8 cellular contexts compared by ENCODE assay signal in genomic region chrX:1453390-1453783, GRCh38. TPM values are rescaled to one million over a fixed set of nuclear protein-coding genes. Genes with fewer than 3 reads are reported as not detected.
DNase-seq lines count a peak whose midpoint lies in the region; ATAC-seq and TF ChIP-seq lines count a peak whose summit lies in the region.

No MANE protein-coding gene starts in this region.

- H3K27ac Mint-ChIP-seq in activated CD4-positive, alpha-beta T cell treated with anti-CD3 and anti-CD28 coated beads, Interleukin-2, amount 10 ng/mL, durations not matched to agents 24 days and 14 days: peak overlapping the region; percentile 97
- H3K27ac Mint-ChIP-seq in activated T-helper 17 cell treated with anti-CD3 and anti-CD28 coated beads, Interleukin-2, amount 50 U/mL, for 72 hours: peak overlapping the region; percentile 80
- peak overlapping the region; percentile 80 for H3K27ac Mint-ChIP-seq in stimulated activated memory B cell treated with anti-CD40 and anti-IgM and Interleukin-4, amounts not matched to agents 10 μg/mL and 1 μg/mL and 100 μg/mL, for 72 hours

- H3K9me3 ChIP-seq in hepatocyte (ENCODE audit: low read depth): no peaks in the 10 kb centered on the region

- H3K4me3 Mint-ChIP-seq in activated CD4-positive, alpha-beta T cell treated with anti-CD3 and anti-CD28 coated beads, Interleukin-2, amount 10 ng/mL, durations not matched to agents 24 days and 14 days: peak overlapping the region; percentile 84
- H3K4me3 Mint-ChIP-seq in activated T-helper 17 cell treated with anti-CD3 and anti-CD28 coated beads, Interleukin-2, amount 50 U/mL, for 72 hours: peak overlapping the region; percentile 70
- H3K4me3 Mint-ChIP-seq in stimulated activated memory B cell treated with anti-CD40 and anti-IgM and Interleukin-4, amounts not matched to agents 10 μg/mL and 1 μg/mL and 100 μg/mL, for 72 hours: peak overlapping the region; percentile 83

- intact Hi-C loops in activated CD4-positive, alpha-beta T cell treated with anti-CD3 and anti-CD28 coated beads, Interleukin-2, amount 10 ng/mL, durations not matched to agents 24 days and 14 days (cut with micrococcal nuclease): loop anchor here (1.0 to 5.0 kb wide), 7 partner anchors 61 to 1244 kb away; partner anchors contain the start of genes AKAP17A, GTPBP6 and SLC25A6

- peak overlapping the region; percentile 94 for H2AFZ ChIP-seq in hepatocyte

- peak overlapping the region; percentile 90 for H3K27ac ChIP-seq in hepatocyte

- no peaks in the 10 kb centered on the region for H3K9me2 ChIP-seq in hepatocyte (replicated peaks; ENCODE audit: insufficient read depth)

- peak overlapping the region; percentile 76 for H3K4me2 ChIP-seq in hepatocyte

- peaks cover 18% of the 10 kb centered on the region for H3K9me3 Mint-ChIP-seq in activated CD4-positive, alpha-beta T cell treated with anti-CD3 and anti-CD28 coated beads, Interleukin-2, amount 10 ng/mL, durations not matched to agents 24 days and 14 days
- H3K9me3 Mint-ChIP-seq in activated T-helper 17 cell treated with anti-CD3 and anti-CD28 coated beads, Interleukin-2, amount 50 U/mL, for 72 hours: peaks cover 10% of the 10 kb centered on the region
- peaks cover 13% of the 10 kb centered on the region for H3K9me3 Mint-ChIP-seq in stimulated activated memory B cell treated with anti-CD40 and anti-IgM and Interleukin-4, amounts not matched to agents 10 μg/mL and 1 μg/mL and 100 μg/mL, for 72 hours

- DNase-seq in activated CD4-positive, alpha-beta T cell treated with anti-CD3 and anti-CD28 coated beads, Interleukin-2, amount 10 ng/mL, durations not matched to agents 24 days and 14 days: no peak
- DNase-seq in activated CD4-positive, alpha-beta T cell treated with anti-CD3 and anti-CD28 coated beads for 48 hours: no peak
- DNase-seq in hepatocyte (ENCODE audit: low spot score): no peak
- DNase-seq in NCI-H748 (lab: John Stamatoyannopoulos, UW; ENCODE audit: unreplicated experiment): no peak
- no peak for DNase-seq in RPMI8226

- H3K4me1 ChIP-seq in hepatocyte (ENCODE audit: insufficient read depth): no peaks in the 10 kb centered on the region

- peak; percentile 7 for ATAC-seq in HG03196 (IDR thresholded peaks at IDR 0.05; ENCODE audit: unreplicated experiment)
- peak; percentile 20 for ATAC-seq in activated T-helper 17 cell treated with anti-CD3 and anti-CD28 coated beads, Interleukin-2, amount 50 U/mL, for 72 hours (replicated peaks)
- peak; percentile 46 for ATAC-seq in stimulated activated memory B cell treated with anti-CD40 and anti-IgM and Interleukin-4, amounts not matched to agents 10 μg/mL and 1 μg/mL and 100 μg/mL, for 72 hours

- H3K36me3 Mint-ChIP-seq in activated CD4-positive, alpha-beta T cell treated with anti-CD3 and anti-CD28 coated beads, Interleukin-2, amount 10 ng/mL, durations not matched to agents 24 days and 14 days (ENCODE audit: low read depth): peaks cover 20% of the 10 kb centered on the region
- H3K36me3 Mint-ChIP-seq in activated T-helper 17 cell treated with anti-CD3 and anti-CD28 coated beads, Interleukin-2, amount 50 U/mL, for 72 hours (ENCODE audit: low read depth): peaks cover 26% of the 10 kb centered on the region
- H3K36me3 Mint-ChIP-seq in stimulated activated memory B cell treated with anti-CD40 and anti-IgM and Interleukin-4, amounts not matched to agents 10 μg/mL and 1 μg/mL and 100 μg/mL, for 72 hours: peaks cover 17% of the 10 kb centered on the region

- no peaks in the 10 kb centered on the region for H3K36me3 ChIP-seq in hepatocyte (replicated peaks; ENCODE audit: insufficient read depth, low read depth)

- 0% methylated on average over 10 of the region's 34 CpGs for WGBS in hepatocyte (ENCODE audit: low lambda C conversion rate, missing lambda C conversion rate)

- no peaks in the 10 kb centered on the region for H3K27me3 Mint-ChIP-seq in activated CD4-positive, alpha-beta T cell treated with anti-CD3 and anti-CD28 coated beads, Interleukin-2, amount 10 ng/mL, durations not matched to agents 24 days and 14 days
- H3K27me3 Mint-ChIP-seq in activated T-helper 17 cell treated with anti-CD3 and anti-CD28 coated beads, Interleukin-2, amount 50 U/mL, for 72 hours: no peaks in the 10 kb centered on the region
- no peaks in the 10 kb centered on the region for H3K27me3 Mint-ChIP-seq in stimulated activated memory B cell treated with anti-CD40 and anti-IgM and Interleukin-4, amounts not matched to agents 10 μg/mL and 1 μg/mL and 100 μg/mL, for 72 hours

- peak overlapping the region; percentile 78 for H3K4me3 ChIP-seq in hepatocyte

- no peaks in the 10 kb centered on the region for H4K20me1 ChIP-seq in hepatocyte (ENCODE audit: insufficient read depth, poor library complexity, severe bottlenecking)

- no peaks in the 10 kb centered on the region for H3K27me3 ChIP-seq in hepatocyte

- H3K79me2 ChIP-seq in hepatocyte: peaks cover 37% of the 10 kb centered on the region

- H3K4me1 Mint-ChIP-seq in activated CD4-positive, alpha-beta T cell treated with anti-CD3 and anti-CD28 coated beads, Interleukin-2, amount 10 ng/mL, durations not matched to agents 24 days and 14 days: peaks cover 17% of the 10 kb centered on the region
- peaks cover 19% of the 10 kb centered on the region for H3K4me1 Mint-ChIP-seq in activated T-helper 17 cell treated with anti-CD3 and anti-CD28 coated beads, Interleukin-2, amount 50 U/mL, for 72 hours
- H3K4me1 Mint-ChIP-seq in stimulated activated memory B cell treated with anti-CD40 and anti-IgM and Interleukin-4, amounts not matched to agents 10 μg/mL and 1 μg/mL and 100 μg/mL, for 72 hours: peaks cover 43% of the 10 kb centered on the region

- TF ChIP-seq CTCF in hepatocyte (IDR thresholded peaks at IDR 0.05; ENCODE audit: poor library complexity): no peak

RNA-seq across cellular contexts. Expression of gene ASMTL, which starts 0.7 kb away (rescaled TPM):
- total RNA-seq in activated CD4-positive, alpha-beta T cell treated with anti-CD3 and anti-CD28 coated beads, Interleukin-2, amount 10 ng/mL, durations not matched to agents 24 days and 14 days: 44.5 and 46.6 TPM in 2 replicates
- total RNA-seq in activated T-helper 17 cell treated with anti-CD3 and anti-CD28 coated beads, Interleukin-2, amount 50 U/mL, for 72 hours: 10 to 100 TPM; 50.6 to 65.5 TPM
- total RNA-seq in hepatocyte: 10.1 and 15.1 TPM in 2 replicates
- 26.7 and 31.0 TPM in 2 replicates for polyA plus RNA-seq in hepatocyte
